26 cellular contexts compared by ENCODE assay signal in genomic region chr12:47267571-47267970, GRCh38.
DNase-seq lines count a peak whose midpoint lies in the region; ATAC-seq, FAIRE-seq and TF ChIP-seq lines count a peak whose summit lies in the region.
"Had no signal": no experiment of that assay in that cellular context is flagged by ENCODE, and none has a peak within 500 bp of the region (broad histone marks: within the 10 kb centered on the region; RNA-seq: fewer than 3 reads in every experiment).

No MANE protein-coding gene starts in this region.

- H3K4me1 Mint-ChIP-seq in astrocyte (ENCODE audit: low read depth, unreplicated experiment) = peaks cover 44% of the 10 kb centered on the region

- H3K79me2 ChIP-seq in astrocyte (ENCODE audit: insufficient read depth, low read length) = no peaks in the 10 kb centered on the region

- DNase-seq in HPDE6-E6E7 (ENCODE audit: extremely low spot score) (peak; percentile 87), astrocyte (ENCODE audit: low read depth) (no peak), islet precursor cell (peak; percentile 82), DMS53 (lab: John Stamatoyannopoulos, UW) (no peak), cerebellar nuclear complex (lab: John Stamatoyannopoulos, UW) (no peak)
- DNase-seq in activated T-cell treated with anti-CD3 and anti-CD28 coated beads, Interleukin-2, amount 50 U/mL, for 1 hour = no peak
- DNase-seq: activated B cell treated with CpG ODN at 0.5 μM for 24 hours; AML-193; CD4-positive, alpha-beta memory T cell; DMS79; effector CD4-positive, alpha-beta T cell; NCI-H2081; NCI-H82; SHP77; stimulated activated CD4-positive, alpha-beta T cell treated with anti-CD3 and anti-CD28 coated beads, Interleukin-15, amount 100 ng/mL, for 24 hours; SW 1271; thyroid gland had no signal

- no peak for ATAC-seq in HG02852 (IDR thresholded peaks at IDR 0.05; ENCODE audit: unreplicated experiment)
- ATAC-seq: gastroesophageal sphincter, HepG2, sciatic nerve had no signal

- no peak for TF ChIP-seq CTCF in astrocyte (IDR thresholded peaks at IDR 0.05; ENCODE audit: insufficient read depth, low read depth, low read length)

- H3K9me3 Mint-ChIP-seq in astrocyte (ENCODE audit: unreplicated experiment) = peaks cover 3% of the 10 kb centered on the region
- H3K9me3 Mint-ChIP-seq: CD4-positive, alpha-beta memory T cell had no signal

- H3K4me3 ChIP-seq in astrocyte (ENCODE audit: insufficient read depth, low read depth, low read length) = no peak overlapping the region
- H3K4me3 ChIP-seq: gastroesophageal sphincter, HAP-1, neural progenitor cell, thyroid gland had no signal

- no peaks in the 10 kb centered on the region for H4K20me1 ChIP-seq in astrocyte (ENCODE audit: insufficient read depth, low read length)

- H3K4me3 Mint-ChIP-seq in astrocyte (ENCODE audit: unreplicated experiment) = no peak overlapping the region
- H3K4me3 Mint-ChIP-seq: activated B cell treated with CpG ODN at 0.5 μM for 24 hours; activated naive CD4-positive, alpha-beta T cell treated with anti-CD3 and anti-CD28 coated beads, Interleukin-2, amount 50 U/mL, for 24 hours; CD4-positive, alpha-beta memory T cell; neural progenitor cell; stimulated activated naive CD8-positive, alpha-beta T cell treated with anti-CD3 and anti-CD28 coated beads, Interleukin-15, Interleukin-2, amounts not matched to agents 100 ng/mL and 50 ng/mL, for 24 hours had no signal

- H3K27me3 ChIP-seq in astrocyte (ENCODE audit: insufficient read depth, low read length) = no peaks in the 10 kb centered on the region
- H3K27me3 ChIP-seq: gastroesophageal sphincter, neural progenitor cell, thyroid gland had no signal

- no peaks in the 10 kb centered on the region for H3K27me3 Mint-ChIP-seq in astrocyte (ENCODE audit: low read depth, unreplicated experiment)
- H3K27me3 Mint-ChIP-seq: activated B cell treated with CpG ODN at 0.5 μM for 24 hours; activated naive CD4-positive, alpha-beta T cell treated with anti-CD3 and anti-CD28 coated beads, Interleukin-2, amount 50 U/mL, for 24 hours; CD4-positive, alpha-beta memory T cell; stimulated activated naive CD8-positive, alpha-beta T cell treated with anti-CD3 and anti-CD28 coated beads, Interleukin-15, Interleukin-2, amounts not matched to agents 100 ng/mL and 50 ng/mL, for 24 hours had no signal

- FAIRE-seq in astrocyte (lab: Jason Lieb, UNC) = no peak
- FAIRE-seq: HepG2, islet of Langerhans had no signal

- no peaks in the 10 kb centered on the region for H3K36me3 ChIP-seq in astrocyte (ENCODE audit: insufficient read depth, low read length)
- H3K36me3 ChIP-seq: gastroesophageal sphincter, HAP-1, neural progenitor cell, thyroid gland had no signal

- peaks cover 2% of the 10 kb centered on the region for H3K36me3 Mint-ChIP-seq in astrocyte (ENCODE audit: low read depth, unreplicated experiment)
- H3K36me3 Mint-ChIP-seq: neural progenitor cell had no signal

- H3K4me1 ChIP-seq in astrocyte (ENCODE audit: insufficient read depth, low read length) = peaks cover 34% of the 10 kb centered on the region
- H3K4me1 ChIP-seq: gastroesophageal sphincter, HAP-1, thyroid gland had no signal

- no peak overlapping the region for H3K27ac ChIP-seq in astrocyte (ENCODE audit: low read depth, low read length)
- H3K27ac ChIP-seq: gastroesophageal sphincter, neural progenitor cell, thyroid gland had no signal

- no peak overlapping the region for H3K4me2 ChIP-seq in astrocyte (ENCODE audit: low read length)
- H3K4me2 ChIP-seq: neural progenitor cell had no signal

- H3K9me3 ChIP-seq in astrocyte (ENCODE audit: insufficient read depth, low read depth, low read length) = no peaks in the 10 kb centered on the region
- H3K9me3 ChIP-seq: gastroesophageal sphincter, HAP-1, thyroid gland had no signal

- H3K27ac Mint-ChIP-seq in astrocyte (ENCODE audit: unreplicated experiment) = peak overlapping the region; percentile 81
- H3K27ac Mint-ChIP-seq: neural progenitor cell; stimulated activated naive CD8-positive, alpha-beta T cell treated with anti-CD3 and anti-CD28 coated beads, Interleukin-15, Interleukin-2, amounts not matched to agents 100 ng/mL and 50 ng/mL, for 24 hours had no signal

- H3K9ac ChIP-seq in astrocyte (ENCODE audit: low read length) = no peak overlapping the region
- H3K9ac ChIP-seq: neural progenitor cell had no signal

- H2AFZ ChIP-seq in astrocyte (ENCODE audit: low read depth, low read length) = no peak overlapping the region
- H2AFZ ChIP-seq: neural progenitor cell had no signal

Comparison
In these comparisons a context has a peak if more than half of its experiments do, and no peak if none do; other contexts are left out.
1. DNase-seq: peak in HPDE6-E6E7 (single experiment) and islet precursor cell (single experiment); none in astrocyte (single experiment), activated T-cell treated with anti-CD3 and anti-CD28 coated beads, Interleukin-2, amount 50 U/mL, for 1 hour (single experiment), DMS53 (single experiment) and cerebellar nuclear complex (0 of 2).